In the genomic region with DNA sequence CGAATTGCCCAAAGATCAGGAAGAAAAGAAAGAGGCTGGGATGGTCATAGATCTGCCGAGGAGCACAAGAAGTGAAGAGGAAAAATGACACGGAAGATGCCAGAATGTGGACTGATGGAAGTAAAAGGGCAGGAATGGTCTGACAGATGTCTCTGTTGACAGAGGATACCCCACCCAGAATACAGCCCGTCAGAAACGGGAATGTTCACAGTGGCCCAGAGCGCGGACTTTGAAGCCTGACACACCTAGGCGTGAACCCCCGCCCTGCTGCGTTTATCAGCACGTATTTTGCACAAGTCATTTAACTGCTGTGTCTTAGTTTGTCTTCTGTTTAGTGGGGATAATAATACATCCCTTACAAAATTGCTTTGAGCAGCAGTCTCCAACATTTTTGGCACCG, we compare ENCODE assay signal across 8 cellular contexts. TPM values are rescaled to one million over a fixed set of nuclear protein-coding genes. Genes with fewer than 3 reads are reported as not detected.
DNase-seq lines count a peak whose midpoint lies in the region; ATAC-seq, FAIRE-seq and TF ChIP-seq lines count a peak whose summit lies in the region.

No MANE protein-coding gene starts in this region.

- no peak overlapping the region for H3K27ac Mint-ChIP-seq in astrocyte (ENCODE audit: unreplicated experiment)

- H3K27ac ChIP-seq in HL-60 (replicated peaks) (no peak overlapping the region), astrocyte (ENCODE audit: low read depth, low read length) (no peak overlapping the region)

- no peaks in the 10 kb centered on the region for H3K4me1 Mint-ChIP-seq in astrocyte (ENCODE audit: low read depth, unreplicated experiment)

- H3K79me2 ChIP-seq in astrocyte (ENCODE audit: insufficient read depth, low read length) = no peaks in the 10 kb centered on the region

- H3K4me2 ChIP-seq in astrocyte (ENCODE audit: low read length) = peak overlapping the region; percentile 84

- H3K27me3 ChIP-seq in HL-60 (ENCODE audit: insufficient read depth, poor library complexity, severe bottlenecking) (no peaks in the 10 kb centered on the region), astrocyte (ENCODE audit: insufficient read depth, low read length) (peaks cover 3% of the 10 kb centered on the region)

- no peak overlapping the region for H3K9ac ChIP-seq in astrocyte (ENCODE audit: low read length)

- H4K20me1 ChIP-seq in astrocyte (ENCODE audit: insufficient read depth, low read length) = no peaks in the 10 kb centered on the region

- no peaks in the 10 kb centered on the region for H3K36me3 Mint-ChIP-seq in astrocyte (ENCODE audit: low read depth, unreplicated experiment)

- DNase-seq in AG09309 (ENCODE audit: low read depth) (no peak), HL-60 (ENCODE audit: low read depth in 1 of 2, low spot score in 1 of 2) (no peak), astrocyte (ENCODE audit: low read depth) (no peak), mucosa of gallbladder (ENCODE audit: low spot score) (peak; percentile 65), A172 (ENCODE audit: low spot score) (no peak), COR-L47 (lab: John Stamatoyannopoulos, UW) (no peak)

- H2AFZ ChIP-seq in astrocyte (ENCODE audit: low read depth, low read length) = peak overlapping the region; percentile 95

- H3K4me3 ChIP-seq in AG09309 (ENCODE audit: control insufficient read depth, low read depth, low read length) (peak overlapping the region; percentile 23), HL-60 (replicated peaks; ENCODE audit: insufficient read depth, low read length) (peak overlapping the region; percentile 35; the same call in 1 of the 2 replicates), astrocyte (ENCODE audit: insufficient read depth, low read depth, low read length) (peak overlapping the region; percentile 54)

- ATAC-seq in HG02623 (IDR thresholded peaks at IDR 0.05; ENCODE audit: unreplicated experiment) (no peak), GM18861 (IDR thresholded peaks at IDR 0.05; ENCODE audit: unreplicated experiment) (no peak)

- FAIRE-seq in astrocyte (lab: Jason Lieb, UNC) = no peak

- TF ChIP-seq CTCF in AG09309 (IDR thresholded peaks at IDR 0.05; ENCODE audit: control insufficient read depth, insufficient read depth, low read depth, low read length, missing control alignments) (no peak), HL-60 (IDR thresholded peaks at IDR 0.05; ENCODE audit: insufficient read depth, low read length) (no peak), astrocyte (IDR thresholded peaks at IDR 0.05; ENCODE audit: insufficient read depth, low read depth, low read length) (no peak)

- no peaks in the 10 kb centered on the region for H3K9me3 ChIP-seq in astrocyte (ENCODE audit: insufficient read depth, low read depth, low read length)

- H3K4me1 ChIP-seq in astrocyte (ENCODE audit: insufficient read depth, low read length) = no peaks in the 10 kb centered on the region

- H3K9me3 Mint-ChIP-seq in astrocyte (ENCODE audit: unreplicated experiment) = no peaks in the 10 kb centered on the region

- H3K4me3 Mint-ChIP-seq in astrocyte (ENCODE audit: unreplicated experiment) = peak overlapping the region; percentile 83

- H3K36me3 ChIP-seq in astrocyte (ENCODE audit: insufficient read depth, low read length) = no peaks in the 10 kb centered on the region

- peaks cover 3% of the 10 kb centered on the region for H3K27me3 Mint-ChIP-seq in astrocyte (ENCODE audit: low read depth, unreplicated experiment)

RNA-seq across cellular contexts. Expression of a gene that starts 27.1 kb away (rescaled TPM):
- 88.9 and 114 TPM in 2 replicates for total RNA-seq in astrocyte
- total RNA-seq in mucosa of gallbladder = 68.7 TPM
- 83.9 and 97.8 TPM in 2 replicates for total RNA-seq in A172 (2014; rRNA removed; shearing (Covaris generic))
